In the genomic region with DNA sequence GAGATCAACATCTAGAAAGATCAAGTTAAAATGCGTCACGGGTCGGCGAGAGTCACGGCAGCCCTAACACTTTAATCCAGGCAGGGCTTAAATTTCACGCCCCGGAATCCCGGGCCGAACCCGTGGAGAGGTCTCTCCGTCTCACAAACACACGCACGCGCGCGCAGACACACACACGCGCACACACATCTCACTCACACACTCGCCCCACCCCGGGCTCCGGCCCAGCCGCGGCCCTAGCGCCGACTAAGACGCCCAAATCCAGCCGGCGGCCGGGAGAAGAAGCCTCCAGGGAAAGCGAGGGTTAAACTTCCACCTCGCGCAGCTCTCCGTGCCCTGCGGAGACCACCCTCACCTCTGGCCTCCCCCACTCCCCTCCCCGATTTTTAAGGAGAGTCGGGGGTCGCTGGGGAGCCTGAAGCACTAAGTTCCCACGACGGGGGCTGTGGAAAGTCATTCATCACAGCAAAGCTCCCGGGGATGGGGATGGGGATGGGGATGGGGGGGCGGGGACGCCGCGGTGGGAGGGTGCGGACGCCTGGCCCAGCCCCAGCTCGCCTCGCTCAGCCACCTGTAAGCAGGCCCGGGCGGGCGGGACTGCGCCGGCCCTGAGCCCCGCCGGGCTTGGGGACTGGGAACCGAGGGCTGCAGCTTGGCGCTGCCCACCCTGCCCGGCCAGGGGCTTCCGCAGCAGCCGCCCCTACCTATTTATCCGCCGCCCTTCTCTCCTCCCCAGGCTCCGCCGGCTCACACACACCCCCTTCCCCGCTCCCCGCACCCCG, we compare ENCODE assay signal across 8 cellular contexts. TPM values are rescaled to one million over a fixed set of nuclear protein-coding genes. Genes with fewer than 3 reads are reported as not detected.
DNase-seq lines count a peak whose midpoint lies in the region; ATAC-seq and TF ChIP-seq lines count a peak whose summit lies in the region.

No MANE protein-coding gene starts in this region.

- TF ChIP-seq CTCF in AG04449 (IDR thresholded peaks at IDR 0.05; ENCODE audit: insufficient read depth, low read length, missing control alignments) (no peak), HCT116 (IDR thresholded peaks at IDR 0.05 in 2 of 3, conservative IDR thresholded peaks at IDR 0.05 in 1 of 3; ENCODE audit: borderline replicate concordance in 1 of 3, insufficient read depth in 1 of 3, low read depth in 2 of 3, low read length in 2 of 3) (no peak), foreskin keratinocyte (conservative IDR thresholded peaks at IDR 0.05) (no peak), neural cell (IDR thresholded peaks at IDR 0.05; ENCODE audit: poor library complexity, severe bottlenecking) (no peak)

- H4K20me1 ChIP-seq in HCT116 (ENCODE audit: insufficient read depth) (no peaks in the 10 kb centered on the region), neural cell (ENCODE audit: insufficient read depth) (no peaks in the 10 kb centered on the region)

- TF ChIP-seq RAD21 in HCT116 (IDR thresholded peaks at IDR 0.05; ENCODE audit: low read depth) (no peak), neural cell (conservative IDR thresholded peaks at IDR 0.05) (no peak)

- H3K79me2 ChIP-seq in HCT116 (ENCODE audit: insufficient read depth, low read length), result peaks cover 46% of the 10 kb centered on the region
- H3K79me2 ChIP-seq in neural cell (replicated peaks; ENCODE audit: insufficient read depth, low read length), result no peaks in the 10 kb centered on the region

- intact Hi-C loops in HCT116 (cut with micrococcal nuclease), result loop anchor here (2.0 to 10.0 kb wide), 3 partner anchors 123 to 209 kb away; a partner anchor contains a TSS

- H3K27me3 ChIP-seq in HCT116 (ENCODE audit: insufficient read depth, low read length), result no peaks in the 10 kb centered on the region
- H3K27me3 ChIP-seq in foreskin keratinocyte, result peaks cover 27% of the 10 kb centered on the region
- H3K27me3 ChIP-seq in neural cell (ENCODE audit: insufficient read depth, low read depth, low read length), result peaks cover 77% of the 10 kb centered on the region

- H3K4me2 ChIP-seq in HCT116 (ENCODE audit: low read length), result peak overlapping the region; percentile 97
- peak overlapping the region; percentile 70 for H3K4me2 ChIP-seq in neural cell (ENCODE audit: low read length)

- DNase-seq in AG04449 (ENCODE audit: low read depth, low spot score) (no peak), HCT116 (ENCODE audit: low read depth, low spot score) (no peak), foreskin keratinocyte (peak in 1 of 2 donors; percentile 52), T-helper 9 cell (no peak), KG1 (lab: John Stamatoyannopoulos, UW) (no peak)
- peak; percentile 31 to 43 for DNase-seq in activated T-cell treated with anti-CD3 and anti-CD28 coated beads, Interleukin-2, amount 50 U/mL, for 72 hours

- no peaks in the 10 kb centered on the region; a peak in 1 of 4 replicates for H3K36me3 ChIP-seq in HCT116 (ENCODE audit: control insufficient read depth in 1 of 2, insufficient read depth in 2 of 2, low read length in 2 of 2)
- no peaks in the 10 kb centered on the region for H3K36me3 ChIP-seq in neural cell (ENCODE audit: insufficient read depth, low read length)

- H3K27ac ChIP-seq in HCT116 (ENCODE audit: low read depth, low read length) (peak overlapping the region; percentile 83), foreskin keratinocyte (peak overlapping the region; percentile 11), neural cell (ENCODE audit: low read length) (no peak overlapping the region)

- peaks cover 14% of the 10 kb centered on the region for H3K4me1 Mint-ChIP-seq in activated T-cell treated with anti-CD3 and anti-CD28 coated beads, Interleukin-2, amount 50 U/mL, for 72 hours (ENCODE audit: low read depth)

- peak overlapping the region; percentile 85 to 90 for H3K4me3 Mint-ChIP-seq in activated T-cell treated with anti-CD3 and anti-CD28 coated beads, Interleukin-2, amount 50 U/mL, for 72 hours

- ATAC-seq in HCT116 (peak; percentile 21; the same call in 1 of the 2 replicates), foreskin keratinocyte (peak; percentile 5), HG03159 (IDR thresholded peaks at IDR 0.05; ENCODE audit: unreplicated experiment) (no peak)
- no peak for ATAC-seq in activated T-cell treated with anti-CD3 and anti-CD28 coated beads, Interleukin-2, amount 50 U/mL, for 72 hours (replicated peaks in 1 of 2)

- H3K4me3 ChIP-seq in AG04449 (ENCODE audit: low read depth, low read length), result peak overlapping the region; percentile 65
- H3K4me3 ChIP-seq in HCT116 (replicated peaks in 1 of 2; ENCODE audit: low read depth in 1 of 2, low read length in 2 of 2), result peak overlapping the region; percentile 52 to 94
- H3K4me3 ChIP-seq in neural cell (ENCODE audit: low read length), result peak overlapping the region; percentile 94

- H2AFZ ChIP-seq in HCT116 (ENCODE audit: low read depth, low read length, poor library complexity, severe bottlenecking), result no peak overlapping the region
- H2AFZ ChIP-seq in neural cell (ENCODE audit: low read depth, low read length), result no peak overlapping the region

- POLR2A ChIA-PET in AG04449 (lab: Yijun Ruan, JAX), result interaction anchor here (0.6 kb wide), 1 partner anchor 25 kb away, joined by 3 read pairs; no protein-coding TSS in a partner anchor
- POLR2A ChIA-PET in HCT116 (lab: Charles Lee), result interaction anchor here (0.7 to 1.2 kb wide), 4 partner anchors 16 to 199 kb away, joined by 3 to 4 read pairs (median 4); no protein-coding TSS in a partner anchor

- no peaks in the 10 kb centered on the region for H3K9me2 ChIP-seq in HCT116 (ENCODE audit: insufficient read depth)
- H3K9me2 ChIP-seq in neural cell (ENCODE audit: insufficient read depth, low read length), result no peaks in the 10 kb centered on the region

- no peak for TF ChIP-seq POLR2A in HCT116 (IDR thresholded peaks at IDR 0.05; ENCODE audit: borderline replicate concordance, extremely low read depth, insufficient read depth, insufficient read length)

- H3K4me1 ChIP-seq in HCT116 (ENCODE audit: control insufficient read depth in 1 of 2, insufficient read depth in 2 of 2, low read length in 2 of 2) (peaks cover 25 to 59% of the 10 kb centered on the region in 2 experiments), foreskin keratinocyte (peaks cover 23% of the 10 kb centered on the region)

- TF ChIP-seq EP300 in neural cell (conservative IDR thresholded peaks at IDR 0.05; ENCODE audit: poor library complexity, severe bottlenecking), result no peak

- no peaks in the 10 kb centered on the region for H3K9me3 Mint-ChIP-seq in activated T-cell treated with anti-CD3 and anti-CD28 coated beads, Interleukin-2, amount 50 U/mL, for 72 hours

- H3K9me3 ChIP-seq in HCT116 (ENCODE audit: control insufficient read depth in 1 of 2, insufficient read depth in 1 of 2, low read depth in 1 of 2, low read length in 2 of 2) (no peaks in the 10 kb centered on the region), neural cell (ENCODE audit: low read length) (no peaks in the 10 kb centered on the region)

- H3F3A ChIP-seq in neural cell (ENCODE audit: insufficient read depth, low read length, poor library complexity, severe bottlenecking), result no peaks in the 10 kb centered on the region

- no TSS peak for BruUV-seq in HCT116 (replicated peaks; lab: Mats Ljungman, UMichigan)

- H3K9ac ChIP-seq in HCT116 (ENCODE audit: low read length) (peak overlapping the region; percentile 77), neural cell (ENCODE audit: low read length) (peak overlapping the region; percentile 63)

- RAD21 ChIA-PET in HCT116 (lab: Charles Lee; ENCODE audit: low non-redundant PET in 1 of 2, low total read pairs in 2 of 2, uncharacterized antibody in 2 of 2, unreplicated experiment in 2 of 2), result no interaction called here

- H3K27me3 Mint-ChIP-seq in activated T-cell treated with anti-CD3 and anti-CD28 coated beads, Interleukin-2, amount 50 U/mL, for 72 hours (ENCODE audit: low read depth), result peaks cover 15% of the 10 kb centered on the region

- CTCF ChIA-PET in AG04449 (lab: Yijun Ruan, JAX) (no interaction called here), HCT116 (lab: Charles Lee) (no interaction called here)

- no peak overlapping the region for H3K27ac Mint-ChIP-seq in activated T-cell treated with anti-CD3 and anti-CD28 coated beads, Interleukin-2, amount 50 U/mL, for 72 hours

- H3K36me3 Mint-ChIP-seq in activated T-cell treated with anti-CD3 and anti-CD28 coated beads, Interleukin-2, amount 50 U/mL, for 72 hours (ENCODE audit: insufficient read depth in 2 of 2), result no peaks in the 10 kb centered on the region

TF ChIP-seq in HCT116, 20 proteins besides CTCF, POLR2A, EP300 and RAD21 (continues in another document):
- TF ChIP-seq EZH2phosphoT487 (IDR thresholded peaks at IDR 0.05; ENCODE audit: borderline replicate concordance) (no peak), ZFX (IDR thresholded peaks at IDR 0.05) (no peak), POLR2AphosphoS5 (IDR thresholded peaks at IDR 0.05; ENCODE audit: low read depth, low read length) (no peak; the same call in 1 of the 2 replicates), CEBPB (IDR thresholded peaks at IDR 0.05; ENCODE audit: low read depth) (no peak), ZNF274 (IDR thresholded peaks at IDR 0.05; ENCODE audit: low read depth, low read length) (no peak), YY1 (IDR thresholded peaks at IDR 0.05; ENCODE audit: extremely low read depth, insufficient replicate concordance, low read depth, low read length) (no peak)
- TF ChIP-seq, protein P1, sequence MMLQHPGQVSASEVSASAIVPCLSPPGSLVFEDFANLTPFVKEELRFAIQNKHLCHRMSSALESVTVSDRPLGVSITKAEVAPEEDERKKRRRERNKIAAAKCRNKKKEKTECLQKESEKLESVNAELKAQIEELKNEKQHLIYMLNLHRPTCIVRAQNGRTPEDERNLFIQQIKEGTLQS (IDR thresholded peaks at IDR 0.05), result no peak

TF ChIP-seq in neural cell, 6 proteins besides CTCF, POLR2A, EP300 and RAD21 (continues in another document):
- no peak for TF ChIP-seq SMC3 (conservative IDR thresholded peaks at IDR 0.05; ENCODE audit: poor library complexity)

RNA-seq across cellular contexts. Expression of a gene that starts 1.6 kb away (rescaled TPM):
- total RNA-seq in HCT116 (2021; ENCODE audit: unreplicated experiment) (44.7 TPM), foreskin keratinocyte (41.4 and 42.0 TPM in 2 replicates)
- 48.1 and 74.9 TPM in 2 replicates for polyA plus RNA-seq in HCT116 (2012)
- 10 to 100 TPM in 1 of 2 donors, 1 to 10 TPM in 1; 10.0 to 16.0 TPM for total RNA-seq in activated T-cell treated with anti-CD3 and anti-CD28 coated beads, Interleukin-2, amount 50 U/mL, for 72 hours
- polyA plus RNA-seq in foreskin keratinocyte (21.1 and 22.2 TPM in 2 replicates), neural cell (4.1 and 5.4 TPM in 2 replicates)
- polyA minus RNA-seq in neural cell, result 6.5 and 7.8 TPM in 2 replicates

Comparison
In these comparisons a context has a peak if more than half of its experiments do, and no peak if none do; other contexts are left out.
1. DNase-seq: peak in activated T-cell treated with anti-CD3 and anti-CD28 coated beads, Interleukin-2, amount 50 U/mL, for 72 hours (2 of 2); none in AG04449 (single experiment), HCT116 (single experiment), T-helper 9 cell (single experiment) and KG1 (single experiment).
2. ATAC-seq: peak in HCT116 (single experiment) and foreskin keratinocyte (single experiment); none in activated T-cell treated with anti-CD3 and anti-CD28 coated beads, Interleukin-2, amount 50 U/mL, for 72 hours (0 of 2) and HG03159 (single experiment).
3. Peak in every context shown above with its lines, with median percentiles within 50 percentile points of each other: H3K4me3 ChIP-seq.